Comparison of ENCODE assay signal across 1 cellular context in genomic region chr5:172782169-172783039, GRCh38.
TF ChIP-seq lines count a peak whose summit lies in the region.

No MANE protein-coding gene starts in this region.

TF ChIP-seq in HepG2, 621 proteins besides CTCF, POLR2A, EP300 and RAD21 (continued from another document and continues in another):
- no peak for TF ChIP-seq HMGXB3 (CRISPR knock-in tag; IDR thresholded peaks at IDR 0.05; ENCODE audit: borderline replicate concordance)
- TF ChIP-seq ZNF761 (CRISPR knock-in tag; conservative IDR thresholded peaks at IDR 0.05), result no peak
- TF ChIP-seq CAMTA2 (CRISPR knock-in tag; IDR thresholded peaks at IDR 0.05; ENCODE audit: borderline replicate concordance), result no peak
- TF ChIP-seq ZFP1 (CRISPR knock-in tag; IDR thresholded peaks at IDR 0.05), result no peak
- TF ChIP-seq, protein P1, sequence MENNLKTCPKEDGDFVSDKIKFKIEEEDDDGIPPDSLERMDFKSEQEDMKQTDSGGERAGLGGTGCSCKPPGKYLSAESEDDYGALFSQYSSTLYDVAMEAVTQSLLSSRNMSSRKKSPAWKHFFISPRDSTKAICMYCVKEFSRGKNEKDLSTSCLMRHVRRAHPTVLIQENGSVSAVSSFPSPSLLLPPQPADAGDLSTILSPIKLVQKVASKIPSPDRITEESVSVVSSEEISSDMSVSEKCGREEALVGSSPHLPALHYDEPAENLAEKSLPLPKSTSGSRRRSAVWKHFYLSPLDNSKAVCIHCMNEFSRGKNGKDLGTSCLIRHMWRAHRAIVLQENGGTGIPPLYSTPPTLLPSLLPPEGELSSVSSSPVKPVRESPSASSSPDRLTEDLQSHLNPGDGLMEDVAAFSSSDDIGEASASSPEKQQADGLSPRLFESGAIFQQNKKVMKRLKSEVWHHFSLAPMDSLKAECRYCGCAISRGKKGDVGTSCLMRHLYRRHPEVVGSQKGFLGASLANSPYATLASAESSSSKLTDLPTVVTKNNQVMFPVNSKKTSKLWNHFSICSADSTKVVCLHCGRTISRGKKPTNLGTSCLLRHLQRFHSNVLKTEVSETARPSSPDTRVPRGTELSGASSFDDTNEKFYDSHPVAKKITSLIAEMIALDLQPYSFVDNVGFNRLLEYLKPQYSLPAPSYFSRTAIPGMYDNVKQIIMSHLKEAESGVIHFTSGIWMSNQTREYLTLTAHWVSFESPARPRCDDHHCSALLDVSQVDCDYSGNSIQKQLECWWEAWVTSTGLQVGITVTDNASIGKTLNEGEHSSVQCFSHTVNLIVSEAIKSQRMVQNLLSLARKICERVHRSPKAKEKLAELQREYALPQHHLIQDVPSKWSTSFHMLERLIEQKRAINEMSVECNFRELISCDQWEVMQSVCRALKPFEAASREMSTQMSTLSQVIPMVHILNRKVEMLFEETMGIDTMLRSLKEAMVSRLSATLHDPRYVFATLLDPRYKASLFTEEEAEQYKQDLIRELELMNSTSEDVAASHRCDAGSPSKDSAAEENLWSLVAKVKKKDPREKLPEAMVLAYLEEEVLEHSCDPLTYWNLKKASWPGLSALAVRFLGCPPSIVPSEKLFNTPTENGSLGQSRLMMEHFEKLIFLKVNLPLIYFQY (CRISPR knock-in tag; IDR thresholded peaks at IDR 0.05; ENCODE audit: borderline replicate concordance), result peak; percentile 41; the same call in 1 of the 2 replicates
- no peak for TF ChIP-seq ZNF281 (CRISPR knock-in tag; IDR thresholded peaks at IDR 0.05; ENCODE audit: borderline replicate concordance)
- TF ChIP-seq, protein P2, sequence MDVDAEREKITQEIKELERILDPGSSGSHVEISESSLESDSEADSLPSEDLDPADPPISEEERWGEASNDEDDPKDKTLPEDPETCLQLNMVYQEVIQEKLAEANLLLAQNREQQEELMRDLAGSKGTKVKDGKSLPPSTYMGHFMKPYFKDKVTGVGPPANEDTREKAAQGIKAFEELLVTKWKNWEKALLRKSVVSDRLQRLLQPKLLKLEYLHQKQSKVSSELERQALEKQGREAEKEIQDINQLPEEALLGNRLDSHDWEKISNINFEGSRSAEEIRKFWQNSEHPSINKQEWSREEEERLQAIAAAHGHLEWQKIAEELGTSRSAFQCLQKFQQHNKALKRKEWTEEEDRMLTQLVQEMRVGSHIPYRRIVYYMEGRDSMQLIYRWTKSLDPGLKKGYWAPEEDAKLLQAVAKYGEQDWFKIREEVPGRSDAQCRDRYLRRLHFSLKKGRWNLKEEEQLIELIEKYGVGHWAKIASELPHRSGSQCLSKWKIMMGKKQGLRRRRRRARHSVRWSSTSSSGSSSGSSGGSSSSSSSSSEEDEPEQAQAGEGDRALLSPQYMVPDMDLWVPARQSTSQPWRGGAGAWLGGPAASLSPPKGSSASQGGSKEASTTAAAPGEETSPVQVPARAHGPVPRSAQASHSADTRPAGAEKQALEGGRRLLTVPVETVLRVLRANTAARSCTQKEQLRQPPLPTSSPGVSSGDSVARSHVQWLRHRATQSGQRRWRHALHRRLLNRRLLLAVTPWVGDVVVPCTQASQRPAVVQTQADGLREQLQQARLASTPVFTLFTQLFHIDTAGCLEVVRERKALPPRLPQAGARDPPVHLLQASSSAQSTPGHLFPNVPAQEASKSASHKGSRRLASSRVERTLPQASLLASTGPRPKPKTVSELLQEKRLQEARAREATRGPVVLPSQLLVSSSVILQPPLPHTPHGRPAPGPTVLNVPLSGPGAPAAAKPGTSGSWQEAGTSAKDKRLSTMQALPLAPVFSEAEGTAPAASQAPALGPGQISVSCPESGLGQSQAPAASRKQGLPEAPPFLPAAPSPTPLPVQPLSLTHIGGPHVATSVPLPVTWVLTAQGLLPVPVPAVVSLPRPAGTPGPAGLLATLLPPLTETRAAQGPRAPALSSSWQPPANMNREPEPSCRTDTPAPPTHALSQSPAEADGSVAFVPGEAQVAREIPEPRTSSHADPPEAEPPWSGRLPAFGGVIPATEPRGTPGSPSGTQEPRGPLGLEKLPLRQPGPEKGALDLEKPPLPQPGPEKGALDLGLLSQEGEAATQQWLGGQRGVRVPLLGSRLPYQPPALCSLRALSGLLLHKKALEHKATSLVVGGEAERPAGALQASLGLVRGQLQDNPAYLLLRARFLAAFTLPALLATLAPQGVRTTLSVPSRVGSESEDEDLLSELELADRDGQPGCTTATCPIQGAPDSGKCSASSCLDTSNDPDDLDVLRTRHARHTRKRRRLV (CRISPR knock-in tag; IDR thresholded peaks at IDR 0.05), result no peak
- TF ChIP-seq ATRX (CRISPR knock-in tag; IDR thresholded peaks at IDR 0.05; ENCODE audit: borderline replicate concordance), result no peak
- no peak for TF ChIP-seq HDAC6 (IDR thresholded peaks at IDR 0.05; ENCODE audit: low read depth, low read length)
- no peak for TF ChIP-seq DNMT1 (CRISPR knock-in tag; IDR thresholded peaks at IDR 0.05)
- no peak for TF ChIP-seq TCF7 (IDR thresholded peaks at IDR 0.05; ENCODE audit: low read depth)
- TF ChIP-seq PAF1 (CRISPR knock-in tag; IDR thresholded peaks at IDR 0.05), result no peak
- TF ChIP-seq TAF1 (CRISPR knock-in tag; IDR thresholded peaks at IDR 0.05), result no peak
- TF ChIP-seq RBM39 (IDR thresholded peaks at IDR 0.05; ENCODE audit: low read depth, low read length, poor library complexity, severe bottlenecking), result no peak
- no peak for TF ChIP-seq ZNF878 (CRISPR knock-in tag; IDR thresholded peaks at IDR 0.05)
- no peak for TF ChIP-seq SNAPC2 (CRISPR knock-in tag; IDR thresholded peaks at IDR 0.05)
- TF ChIP-seq, protein P3, sequence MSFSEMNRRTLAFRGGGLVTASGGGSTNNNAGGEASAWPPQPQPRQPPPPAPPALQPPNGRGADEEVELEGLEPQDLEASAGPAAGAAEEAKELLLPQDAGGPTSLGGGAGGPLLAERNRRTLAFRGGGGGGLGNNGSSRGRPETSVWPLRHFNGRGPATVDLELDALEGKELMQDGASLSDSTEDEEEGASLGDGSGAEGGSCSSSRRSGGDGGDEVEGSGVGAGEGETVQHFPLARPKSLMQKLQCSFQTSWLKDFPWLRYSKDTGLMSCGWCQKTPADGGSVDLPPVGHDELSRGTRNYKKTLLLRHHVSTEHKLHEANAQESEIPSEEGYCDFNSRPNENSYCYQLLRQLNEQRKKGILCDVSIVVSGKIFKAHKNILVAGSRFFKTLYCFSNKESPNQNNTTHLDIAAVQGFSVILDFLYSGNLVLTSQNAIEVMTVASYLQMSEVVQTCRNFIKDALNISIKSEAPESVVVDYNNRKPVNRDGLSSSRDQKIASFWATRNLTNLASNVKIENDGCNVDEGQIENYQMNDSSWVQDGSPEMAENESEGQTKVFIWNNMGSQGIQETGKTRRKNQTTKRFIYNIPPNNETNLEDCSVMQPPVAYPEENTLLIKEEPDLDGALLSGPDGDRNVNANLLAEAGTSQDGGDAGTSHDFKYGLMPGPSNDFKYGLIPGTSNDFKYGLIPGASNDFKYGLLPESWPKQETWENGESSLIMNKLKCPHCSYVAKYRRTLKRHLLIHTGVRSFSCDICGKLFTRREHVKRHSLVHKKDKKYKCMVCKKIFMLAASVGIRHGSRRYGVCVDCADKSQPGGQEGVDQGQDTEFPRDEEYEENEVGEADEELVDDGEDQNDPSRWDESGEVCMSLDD (CRISPR knock-in tag; IDR thresholded peaks at IDR 0.05; ENCODE audit: borderline replicate concordance), result no peak
- TF ChIP-seq SUZ12 (IDR thresholded peaks at IDR 0.05; ENCODE audit: low read depth, low read length), result no peak
- TF ChIP-seq FOXA3 (CRISPR knock-in tag; IDR thresholded peaks at IDR 0.05), result peak; percentile 91
- TF ChIP-seq, protein P4, sequence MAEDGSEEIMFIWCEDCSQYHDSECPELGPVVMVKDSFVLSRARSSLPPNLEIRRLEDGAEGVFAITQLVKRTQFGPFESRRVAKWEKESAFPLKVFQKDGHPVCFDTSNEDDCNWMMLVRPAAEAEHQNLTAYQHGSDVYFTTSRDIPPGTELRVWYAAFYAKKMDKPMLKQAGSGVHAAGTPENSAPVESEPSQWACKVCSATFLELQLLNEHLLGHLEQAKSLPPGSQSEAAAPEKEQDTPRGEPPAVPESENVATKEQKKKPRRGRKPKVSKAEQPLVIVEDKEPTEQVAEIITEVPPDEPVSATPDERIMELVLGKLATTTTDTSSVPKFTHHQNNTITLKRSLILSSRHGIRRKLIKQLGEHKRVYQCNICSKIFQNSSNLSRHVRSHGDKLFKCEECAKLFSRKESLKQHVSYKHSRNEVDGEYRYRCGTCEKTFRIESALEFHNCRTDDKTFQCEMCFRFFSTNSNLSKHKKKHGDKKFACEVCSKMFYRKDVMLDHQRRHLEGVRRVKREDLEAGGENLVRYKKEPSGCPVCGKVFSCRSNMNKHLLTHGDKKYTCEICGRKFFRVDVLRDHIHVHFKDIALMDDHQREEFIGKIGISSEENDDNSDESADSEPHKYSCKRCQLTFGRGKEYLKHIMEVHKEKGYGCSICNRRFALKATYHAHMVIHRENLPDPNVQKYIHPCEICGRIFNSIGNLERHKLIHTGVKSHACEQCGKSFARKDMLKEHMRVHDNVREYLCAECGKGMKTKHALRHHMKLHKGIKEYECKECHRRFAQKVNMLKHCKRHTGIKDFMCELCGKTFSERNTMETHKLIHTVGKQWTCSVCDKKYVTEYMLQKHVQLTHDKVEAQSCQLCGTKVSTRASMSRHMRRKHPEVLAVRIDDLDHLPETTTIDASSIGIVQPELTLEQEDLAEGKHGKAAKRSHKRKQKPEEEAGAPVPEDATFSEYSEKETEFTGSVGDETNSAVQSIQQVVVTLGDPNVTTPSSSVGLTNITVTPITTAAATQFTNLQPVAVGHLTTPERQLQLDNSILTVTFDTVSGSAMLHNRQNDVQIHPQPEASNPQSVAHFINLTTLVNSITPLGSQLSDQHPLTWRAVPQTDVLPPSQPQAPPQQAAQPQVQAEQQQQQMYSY (CRISPR knock-in tag; IDR thresholded peaks at IDR 0.05), result no peak
- TF ChIP-seq LRRFIP1 (CRISPR knock-in tag; conservative IDR thresholded peaks at IDR 0.05), result no peak
- TF ChIP-seq ZC3H4 (CRISPR knock-in tag; IDR thresholded peaks at IDR 0.05; ENCODE audit: borderline replicate concordance), result no peak
- TF ChIP-seq ZNF33B (CRISPR knock-in tag; IDR thresholded peaks at IDR 0.05), result no peak
- TF ChIP-seq HOXA3 (CRISPR knock-in tag; IDR thresholded peaks at IDR 0.05), result no peak
- no peak for TF ChIP-seq ASH2L (IDR thresholded peaks at IDR 0.05; ENCODE audit: insufficient read length, low read depth, low read length)
